26 cellular contexts compared by ENCODE assay signal in the genomic region with DNA sequence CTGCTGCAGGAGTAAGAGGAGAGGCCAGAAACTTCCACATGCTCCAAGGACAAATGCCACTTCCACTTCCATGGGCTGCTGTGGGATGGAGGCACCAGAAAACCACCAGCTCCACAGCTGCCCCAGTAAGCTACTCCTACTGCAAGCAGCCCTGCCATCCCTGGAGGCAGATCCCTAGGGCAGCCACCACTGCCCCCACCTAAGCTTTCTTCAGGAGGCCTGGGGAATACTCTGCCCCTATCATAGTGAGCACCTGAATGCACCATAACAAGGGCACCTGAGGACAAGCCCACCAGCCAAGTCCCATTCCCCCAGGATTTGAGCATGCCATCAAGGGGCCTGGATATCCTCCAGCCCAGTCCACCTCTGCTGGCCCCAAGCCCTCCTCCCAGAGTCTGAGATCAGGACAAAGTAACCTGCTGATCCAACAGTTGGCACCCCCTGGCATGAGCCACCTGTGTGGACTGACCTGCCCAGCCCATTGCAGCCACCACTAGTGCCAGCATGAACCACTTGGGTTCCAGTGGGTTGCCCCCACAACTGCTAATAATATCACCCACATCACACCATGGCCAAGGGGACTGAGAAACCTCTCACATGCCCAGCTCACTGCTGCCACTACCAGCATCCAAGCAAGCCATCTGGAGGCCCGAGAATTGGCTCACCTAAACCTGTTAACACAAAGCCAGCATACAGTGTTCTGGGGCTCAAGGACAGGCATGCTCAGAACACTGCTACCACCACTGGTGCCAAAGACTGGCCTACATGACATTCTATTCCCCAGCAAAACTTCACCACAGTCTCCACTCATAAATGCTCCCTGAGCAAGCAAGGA.
"Had no signal": no experiment of that assay in that cellular context is flagged by ENCODE, and none has a peak within 500 bp of the region (broad histone marks: within the 10 kb centered on the region; RNA-seq: fewer than 3 reads in every experiment).

No MANE protein-coding gene starts in this region.

- H3K4me1 ChIP-seq: pancreas, prostate gland, suprapubic skin, tibial artery had no signal

- H3K9me3 Mint-ChIP-seq: dendritic cell treated with granulocyte-macrophage colony-stimulating factor and Interleukin-4, amounts not matched to agents 40 ng/mL and 50 ng/mL, for 4 days had no signal

- H3K4me1 Mint-ChIP-seq: brain; naive thymus-derived CD4-positive, alpha-beta T cell; stimulated activated naive B cell treated with anti-CD40 and anti-IgM and Interleukin-4, amounts not matched to agents 10 μg/mL and 1 μg/mL and 100 μg/mL, for 72 hours had no signal

- H3K4me3 Mint-ChIP-seq: activated naive CD8-positive, alpha-beta T cell; brain; dendritic cell treated with granulocyte-macrophage colony-stimulating factor and Interleukin-4, amounts not matched to agents 40 ng/mL and 50 ng/mL, for 4 days; naive thymus-derived CD4-positive, alpha-beta T cell; stimulated activated naive B cell treated with anti-CD40 and anti-IgM and Interleukin-4, amounts not matched to agents 10 μg/mL and 1 μg/mL and 100 μg/mL, for 72 hours; T-helper 2 cell treated with Interferon-gamma antibody and Interleukin-4, amounts not matched to agents 5 μg/mL and 100 μg/mL, for 36 hours had no signal

- H3K27me3 ChIP-seq: pancreas, suprapubic skin, tibial artery had no signal

- H3K27ac Mint-ChIP-seq: activated naive CD8-positive, alpha-beta T cell; brain; dendritic cell treated with granulocyte-macrophage colony-stimulating factor and Interleukin-4, amounts not matched to agents 40 ng/mL and 50 ng/mL, for 4 days; naive thymus-derived CD4-positive, alpha-beta T cell; stimulated activated naive B cell treated with anti-CD40 and anti-IgM and Interleukin-4, amounts not matched to agents 10 μg/mL and 1 μg/mL and 100 μg/mL, for 72 hours; T-helper 2 cell treated with Interferon-gamma antibody and Interleukin-4, amounts not matched to agents 5 μg/mL and 100 μg/mL, for 36 hours had no signal

- H3K27me3 Mint-ChIP-seq: activated naive CD8-positive, alpha-beta T cell; dendritic cell treated with granulocyte-macrophage colony-stimulating factor and Interleukin-4, amounts not matched to agents 40 ng/mL and 50 ng/mL, for 4 days; naive thymus-derived CD4-positive, alpha-beta T cell; stimulated activated naive B cell treated with anti-CD40 and anti-IgM and Interleukin-4, amounts not matched to agents 10 μg/mL and 1 μg/mL and 100 μg/mL, for 72 hours had no signal

- H3K36me3 ChIP-seq: pancreas, prostate gland, suprapubic skin, tibial artery had no signal

- H3K36me3 Mint-ChIP-seq: activated naive CD8-positive, alpha-beta T cell; brain; naive thymus-derived CD4-positive, alpha-beta T cell; stimulated activated naive B cell treated with anti-CD40 and anti-IgM and Interleukin-4, amounts not matched to agents 10 μg/mL and 1 μg/mL and 100 μg/mL, for 72 hours had no signal

- H3K4me3 ChIP-seq: pancreas, prostate gland, suprapubic skin, tibial artery had no signal

- DNase-seq: activated CD4-positive, alpha-beta T cell treated with anti-CD3 and anti-CD28 coated beads for 48 hours; activated CD4-positive, alpha-beta T cell treated with anti-CD3 and anti-CD28 coated beads, Interleukin-2, amount 50 U/mL, for 48 hours; activated CD8-positive, alpha-beta memory T cell treated with anti-CD3 and anti-CD28 coated beads for 24 hours; activated effector memory CD4-positive, alpha-beta T cell treated with Interleukin-2 at 50 U/mL for 16 hours; activated naive CD4-positive, alpha-beta T cell treated with Interleukin-2 at 50 U/mL for 16 hours; effector CD4-positive, alpha-beta T cell; left ventricle myocardium superior; midbrain; naive thymus-derived CD4-positive, alpha-beta T cell; nucleus accumbens; retina; stimulated activated CD4-positive, alpha-beta T cell treated with anti-CD3 and anti-CD28 coated beads, Interleukin-15, amount 100 ng/mL, for 24 hours; stimulated activated CD4-positive, alpha-beta T cell treated with anti-CD3 and anti-CD28 coated beads, Interleukin-2, amount 100 ng/mL, for 24 hours; stimulated activated naive B cell treated with anti-CD40 and anti-IgM and Interleukin-4, amounts not matched to agents 10 μg/mL and 1 μg/mL and 100 μg/mL, for 72 hours; T-helper 1 cell; tibial artery had no signal

- H3K27ac ChIP-seq: epithelial cell of prostate, pancreas, prostate gland, suprapubic skin, tibial artery, VCaP had no signal

- ATAC-seq: activated CD4-positive, CD25-positive, alpha-beta regulatory T cell treated with anti-CD3 and anti-CD28 coated beads, Interleukin-2, amount 50 U/mL, for 24 hours; left ventricle myocardium superior; naive thymus-derived CD4-positive, alpha-beta T cell; pancreas; stimulated activated naive B cell treated with anti-CD40 and anti-IgM and Interleukin-4, amounts not matched to agents 10 μg/mL and 1 μg/mL and 100 μg/mL, for 72 hours had no signal

- H3K9me3 ChIP-seq: pancreas, prostate gland, suprapubic skin, tibial artery had no signal
